ENCODE assay signal across 1 cellular context in the genomic region with DNA sequence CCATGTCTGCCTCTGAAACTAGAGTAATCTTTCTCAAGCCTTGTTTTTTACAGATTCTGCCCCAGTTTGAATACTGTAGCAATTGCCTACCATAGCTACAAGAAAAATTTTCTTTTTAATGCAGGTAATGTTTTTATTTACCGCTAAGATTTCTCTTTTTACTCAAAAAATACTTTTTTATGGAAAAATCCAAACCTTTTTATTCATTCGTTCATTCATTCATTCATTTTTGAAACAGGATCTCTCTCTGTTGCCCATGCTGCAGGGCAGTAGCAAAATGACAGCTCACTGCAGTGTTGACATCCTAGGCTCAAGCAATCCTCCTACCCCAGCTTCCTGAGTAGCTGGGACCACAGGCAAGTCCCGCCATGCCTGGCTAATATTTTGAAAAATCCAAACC.
TF ChIP-seq lines count a peak whose summit lies in the region.

No MANE protein-coding gene starts in this region.

TF ChIP-seq in GM23338, 12 proteins besides CTCF, POLR2A, EP300 and RAD21 (continued from another document):
- TF ChIP-seq, protein P1, sequence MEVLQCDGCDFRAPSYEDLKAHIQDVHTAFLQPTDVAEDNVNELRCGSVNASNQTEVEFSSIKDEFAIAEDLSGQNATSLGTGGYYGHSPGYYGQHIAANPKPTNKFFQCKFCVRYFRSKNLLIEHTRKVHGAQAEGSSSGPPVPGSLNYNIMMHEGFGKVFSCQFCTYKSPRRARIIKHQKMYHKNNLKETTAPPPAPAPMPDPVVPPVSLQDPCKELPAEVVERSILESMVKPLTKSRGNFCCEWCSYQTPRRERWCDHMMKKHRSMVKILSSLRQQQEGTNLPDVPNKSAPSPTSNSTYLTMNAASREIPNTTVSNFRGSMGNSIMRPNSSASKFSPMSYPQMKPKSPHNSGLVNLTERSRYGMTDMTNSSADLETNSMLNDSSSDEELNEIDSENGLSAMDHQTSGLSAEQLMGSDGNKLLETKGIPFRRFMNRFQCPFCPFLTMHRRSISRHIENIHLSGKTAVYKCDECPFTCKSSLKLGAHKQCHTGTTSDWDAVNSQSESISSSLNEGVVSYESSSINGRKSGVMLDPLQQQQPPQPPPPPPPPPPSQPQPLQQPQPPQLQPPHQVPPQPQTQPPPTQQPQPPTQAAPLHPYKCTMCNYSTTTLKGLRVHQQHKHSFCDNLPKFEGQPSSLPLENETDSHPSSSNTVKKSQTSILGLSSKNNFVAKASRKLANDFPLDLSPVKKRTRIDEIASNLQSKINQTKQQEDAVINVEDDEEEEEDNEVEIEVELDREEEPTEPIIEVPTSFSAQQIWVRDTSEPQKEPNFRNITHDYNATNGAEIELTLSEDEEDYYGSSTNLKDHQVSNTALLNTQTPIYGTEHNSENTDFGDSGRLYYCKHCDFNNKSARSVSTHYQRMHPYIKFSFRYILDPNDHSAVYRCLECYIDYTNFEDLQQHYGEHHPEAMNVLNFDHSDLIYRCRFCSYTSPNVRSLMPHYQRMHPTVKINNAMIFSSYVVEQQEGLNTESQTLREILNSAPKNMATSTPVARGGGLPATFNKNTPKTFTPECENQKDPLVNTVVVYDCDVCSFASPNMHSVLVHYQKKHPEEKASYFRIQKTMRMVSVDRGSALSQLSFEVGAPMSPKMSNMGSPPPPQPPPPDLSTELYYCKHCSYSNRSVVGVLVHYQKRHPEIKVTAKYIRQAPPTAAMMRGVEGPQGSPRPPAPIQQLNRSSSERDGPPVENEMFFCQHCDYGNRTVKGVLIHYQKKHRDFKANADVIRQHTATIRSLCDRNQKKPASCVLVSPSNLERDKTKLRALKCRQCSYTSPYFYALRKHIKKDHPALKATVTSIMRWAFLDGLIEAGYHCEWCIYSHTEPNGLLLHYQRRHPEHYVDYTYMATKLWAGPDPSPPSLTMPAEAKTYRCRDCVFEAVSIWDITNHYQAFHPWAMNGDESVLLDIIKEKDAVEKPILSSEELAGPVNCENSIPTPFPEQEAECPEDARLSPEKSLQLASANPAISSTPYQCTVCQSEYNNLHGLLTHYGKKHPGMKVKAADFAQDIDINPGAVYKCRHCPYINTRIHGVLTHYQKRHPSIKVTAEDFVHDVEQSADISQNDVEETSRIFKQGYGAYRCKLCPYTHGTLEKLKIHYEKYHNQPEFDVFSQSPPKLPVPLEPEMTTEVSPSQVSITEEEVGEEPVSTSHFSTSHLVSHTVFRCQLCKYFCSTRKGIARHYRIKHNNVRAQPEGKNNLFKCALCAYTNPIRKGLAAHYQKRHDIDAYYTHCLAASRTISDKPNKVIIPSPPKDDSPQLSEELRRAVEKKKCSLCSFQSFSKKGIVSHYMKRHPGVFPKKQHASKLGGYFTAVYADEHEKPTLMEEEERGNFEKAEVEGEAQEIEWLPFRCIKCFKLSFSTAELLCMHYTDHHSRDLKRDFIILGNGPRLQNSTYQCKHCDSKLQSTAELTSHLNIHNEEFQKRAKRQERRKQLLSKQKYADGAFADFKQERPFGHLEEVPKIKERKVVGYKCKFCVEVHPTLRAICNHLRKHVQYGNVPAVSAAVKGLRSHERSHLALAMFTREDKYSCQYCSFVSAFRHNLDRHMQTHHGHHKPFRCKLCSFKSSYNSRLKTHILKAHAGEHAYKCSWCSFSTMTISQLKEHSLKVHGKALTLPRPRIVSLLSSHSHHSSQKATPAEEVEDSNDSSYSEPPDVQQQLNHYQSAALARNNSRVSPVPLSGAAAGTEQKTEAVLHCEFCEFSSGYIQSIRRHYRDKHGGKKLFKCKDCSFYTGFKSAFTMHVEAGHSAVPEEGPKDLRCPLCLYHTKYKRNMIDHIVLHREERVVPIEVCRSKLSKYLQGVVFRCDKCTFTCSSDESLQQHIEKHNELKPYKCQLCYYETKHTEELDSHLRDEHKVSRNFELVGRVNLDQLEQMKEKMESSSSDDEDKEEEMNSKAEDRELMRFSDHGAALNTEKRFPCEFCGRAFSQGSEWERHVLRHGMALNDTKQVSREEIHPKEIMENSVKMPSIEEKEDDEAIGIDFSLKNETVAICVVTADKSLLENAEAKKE (CRISPR knock-in tag; IDR thresholded peaks at IDR 0.05) = no peak
- no peak for TF ChIP-seq ZNF114 (CRISPR knock-in tag; IDR thresholded peaks at IDR 0.05)
- TF ChIP-seq EZH2phosphoT487 (IDR thresholded peaks at IDR 0.05; ENCODE audit: unreplicated experiment) = no peak
- TF ChIP-seq, protein P2, sequence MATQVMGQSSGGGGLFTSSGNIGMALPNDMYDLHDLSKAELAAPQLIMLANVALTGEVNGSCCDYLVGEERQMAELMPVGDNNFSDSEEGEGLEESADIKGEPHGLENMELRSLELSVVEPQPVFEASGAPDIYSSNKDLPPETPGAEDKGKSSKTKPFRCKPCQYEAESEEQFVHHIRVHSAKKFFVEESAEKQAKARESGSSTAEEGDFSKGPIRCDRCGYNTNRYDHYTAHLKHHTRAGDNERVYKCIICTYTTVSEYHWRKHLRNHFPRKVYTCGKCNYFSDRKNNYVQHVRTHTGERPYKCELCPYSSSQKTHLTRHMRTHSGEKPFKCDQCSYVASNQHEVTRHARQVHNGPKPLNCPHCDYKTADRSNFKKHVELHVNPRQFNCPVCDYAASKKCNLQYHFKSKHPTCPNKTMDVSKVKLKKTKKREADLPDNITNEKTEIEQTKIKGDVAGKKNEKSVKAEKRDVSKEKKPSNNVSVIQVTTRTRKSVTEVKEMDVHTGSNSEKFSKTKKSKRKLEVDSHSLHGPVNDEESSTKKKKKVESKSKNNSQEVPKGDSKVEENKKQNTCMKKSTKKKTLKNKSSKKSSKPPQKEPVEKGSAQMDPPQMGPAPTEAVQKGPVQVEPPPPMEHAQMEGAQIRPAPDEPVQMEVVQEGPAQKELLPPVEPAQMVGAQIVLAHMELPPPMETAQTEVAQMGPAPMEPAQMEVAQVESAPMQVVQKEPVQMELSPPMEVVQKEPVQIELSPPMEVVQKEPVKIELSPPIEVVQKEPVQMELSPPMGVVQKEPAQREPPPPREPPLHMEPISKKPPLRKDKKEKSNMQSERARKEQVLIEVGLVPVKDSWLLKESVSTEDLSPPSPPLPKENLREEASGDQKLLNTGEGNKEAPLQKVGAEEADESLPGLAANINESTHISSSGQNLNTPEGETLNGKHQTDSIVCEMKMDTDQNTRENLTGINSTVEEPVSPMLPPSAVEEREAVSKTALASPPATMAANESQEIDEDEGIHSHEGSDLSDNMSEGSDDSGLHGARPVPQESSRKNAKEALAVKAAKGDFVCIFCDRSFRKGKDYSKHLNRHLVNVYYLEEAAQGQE (IDR thresholded peaks at IDR 0.05; ENCODE audit: unreplicated experiment) = no peak
